ENCODE assay signal across 25 cellular contexts in genomic region chr1:118254483-118254882, GRCh38.
"Had no signal": no experiment of that assay in that cellular context is flagged by ENCODE, and none has a peak within 500 bp of the region (broad histone marks: within the 10 kb centered on the region; RNA-seq: fewer than 3 reads in every experiment).

No MANE protein-coding gene starts in this region.

- ATAC-seq: T-cell had no signal

- H3K9me3 ChIP-seq: adrenal gland, breast epithelium had no signal

- H3K4me3 ChIP-seq: adrenal gland, breast epithelium, SK-N-MC had no signal

- H3K27me3 ChIP-seq: adrenal gland, breast epithelium had no signal

- H3K27ac ChIP-seq: adrenal gland, SK-N-MC, VCaP had no signal

- H3K4me1 ChIP-seq: adrenal gland, breast epithelium had no signal

- H3K36me3 ChIP-seq: adrenal gland, breast epithelium had no signal

- DNase-seq: activated CD4-positive, alpha-beta memory T cell treated with anti-CD3 and anti-CD28 coated beads for 36 hours; activated CD4-positive, alpha-beta T cell treated with anti-CD3 and anti-CD28 coated beads, Interleukin-2, amount 10 ng/mL, durations not matched to agents 7 days and 5 days; activated CD4-positive, CD25-positive, alpha-beta regulatory T cell; activated CD8-positive, alpha-beta memory T cell treated with anti-CD3 and anti-CD28 coated beads for 24 hours; activated gamma-delta T cell treated with Interleukin-2 at 50 U/mL for 16 hours; activated naive CD4-positive, alpha-beta T cell treated with anti-CD3 and anti-CD28 coated beads, Interleukin-2, amount 10 ng/mL, durations not matched to agents 7 days and 5 days; activated naive CD8-positive, alpha-beta T cell treated with anti-CD3 and anti-CD28 coated beads, Interleukin-2, amount 10 ng/mL, durations not matched to agents 7 days and 5 days; activated T-cell treated with anti-CD3 and anti-CD28 coated beads, Interleukin-2, amount 50 U/mL, for 48 hours; adrenal gland; anterior cingulate cortex; caudate nucleus; NCI-H1092; NCI-H1930; NCI-H2107; NCI-H2171 treated with DMSO at 0.1 percent for 48 hours; NCI-H345; NCI-H510A; NCI-H526 treated with DMSO at 0.1 percent for 48 hours; SIG-M5; T-cell; T-helper 2 cell; T1000 had no signal
